2 cellular contexts compared by ENCODE assay signal in genomic region chr2:159961005-159961404, GRCh38.
TF ChIP-seq lines count a peak whose summit lies in the region.

No MANE protein-coding gene starts in this region.

TF ChIP-seq in Ishikawa, 13 proteins besides CTCF, POLR2A, EP300 and RAD21:
- TF ChIP-seq USF1 (IDR thresholded peaks at IDR 0.05): no peak
- no peak for TF ChIP-seq CREB1 (IDR thresholded peaks at IDR 0.05; ENCODE audit: low read depth)
- TF ChIP-seq NFIC (IDR thresholded peaks at IDR 0.05): peak; percentile 69
- no peak for TF ChIP-seq MAX (IDR thresholded peaks at IDR 0.05)
- TF ChIP-seq TCF12 (IDR thresholded peaks at IDR 0.05; ENCODE audit: low read depth): no peak
- TF ChIP-seq FOXM1 (IDR thresholded peaks at IDR 0.05; ENCODE audit: borderline replicate concordance, low read depth): no peak
- TF ChIP-seq TEAD4 (IDR thresholded peaks at IDR 0.05): peak; percentile 55; the same call in 1 of the 2 replicates
- TF ChIP-seq YY1 (IDR thresholded peaks at IDR 0.05; ENCODE audit: low read depth): no peak
- TF ChIP-seq TAF1 (IDR thresholded peaks at IDR 0.05; ENCODE audit: low read depth): no peak
- TF ChIP-seq EGR1 (IDR thresholded peaks at IDR 0.05): no peak
- no peak for TF ChIP-seq REST (IDR thresholded peaks at IDR 0.05; ENCODE audit: low read depth)
TF ChIP-seq in Ishikawa: peak in this region for 2.

TF ChIP-seq in GM12878, 131 proteins besides CTCF, POLR2A, EP300 and RAD21:
- TF ChIP-seq TBL1XR1 (IDR thresholded peaks at IDR 0.05; ENCODE audit: low read depth, low read length) (no peak), NRF1 (conservative IDR thresholded peaks at IDR 0.05; ENCODE audit: low read depth, low read length) (0 out of 2 replicates have a peak, but pooled peaks have one; percentile 1)
